In genomic region chr17:19977360-19978205, GRCh38 we compare ENCODE assay signal across 8 cellular contexts. TPM values are rescaled to one million over a fixed set of nuclear protein-coding genes. Genes with fewer than 3 reads are reported as not detected.
DNase-seq lines count a peak whose midpoint lies in the region; ATAC-seq and TF ChIP-seq lines count a peak whose summit lies in the region.

Gene AKAP10 (minus strand): TSS chr17:19977828. CDS start chr17:19977679, 149 bp downstream.

- no peaks in the 10 kb centered on the region for H3K9me3 ChIP-seq in iPS-18a (ENCODE audit: control insufficient read depth, low read depth, low read length)
- no peaks in the 10 kb centered on the region for H3K9me3 ChIP-seq in skeletal muscle satellite cell (replicated peaks; ENCODE audit: low read length)

- peak; percentile 74 for ATAC-seq in GM18517 (IDR thresholded peaks at IDR 0.05; ENCODE audit: unreplicated experiment)
- peak; percentile 87 for ATAC-seq in HG03039 (IDR thresholded peaks at IDR 0.05; ENCODE audit: unreplicated experiment)

- TF ChIP-seq CTCF in 22Rv1 (IDR thresholded peaks at IDR 0.05) (no peak), brain (conservative IDR thresholded peaks at IDR 0.05) (no peak)

- H3K4me3 ChIP-seq in iPS-18a (ENCODE audit: low read length) (peak within 1 kb of the TSS; percentile 99), skeletal muscle satellite cell (ENCODE audit: low read length) (peak within 1 kb of the TSS; percentile 91)

- peak; percentile 52 for DNase-seq in NCI-H2107 (lab: John Stamatoyannopoulos, UW)
- peak; percentile 94 for DNase-seq in UCSD-AML1 (lab: John Stamatoyannopoulos, UW; ENCODE audit: unreplicated experiment)

- H3K9ac ChIP-seq in iPS-18a (ENCODE audit: low read length) (peak within 1 kb of the TSS; percentile 96), skeletal muscle satellite cell (ENCODE audit: low read depth, low read length) (peak within 1 kb of the TSS; percentile 95)

- peak within 1 kb of the TSS; percentile 83 for H3K4me2 ChIP-seq in skeletal muscle satellite cell (ENCODE audit: low read length)

- no peaks in the 10 kb centered on the region for H3K36me3 ChIP-seq in iPS-18a (ENCODE audit: control insufficient read depth, low read depth, low read length)
- H3K36me3 ChIP-seq in skeletal muscle satellite cell (ENCODE audit: insufficient read depth, low read length) = peaks cover 6% of the 10 kb centered on the region

- no peaks in the 10 kb centered on the region for H3K27me3 ChIP-seq in iPS-18a (ENCODE audit: control insufficient read depth, insufficient read depth, low read length)
- no peaks in the 10 kb centered on the region for H3K27me3 ChIP-seq in skeletal muscle satellite cell (ENCODE audit: control insufficient read depth, insufficient read depth, low read length)

- H3K4me1 ChIP-seq in iPS-18a (ENCODE audit: control insufficient read depth, low read depth, low read length) = no peaks in the 10 kb centered on the region
- peaks cover 12% of the 10 kb centered on the region for H3K4me1 ChIP-seq in skeletal muscle satellite cell (ENCODE audit: control insufficient read depth, insufficient read depth, low read length)

- H3K27ac Mint-ChIP-seq in brain = peak within 1 kb of the TSS; percentile 92 to 99 (median 98)

- H3K9me3 Mint-ChIP-seq in brain = peaks cover 0 to 10% (median 2%) of the 10 kb centered on the region in 5 experiments

- H3K4me1 Mint-ChIP-seq in brain = peaks cover 32% of the 10 kb centered on the region

- H3K4me3 Mint-ChIP-seq in brain = peak within 1 kb of the TSS; percentile 92 to 98 (median 96)

- H3K27ac ChIP-seq in 22Rv1 (peak within 1 kb of the TSS; percentile 73), iPS-18a (ENCODE audit: low read length) (peak within 1 kb of the TSS; percentile 95)

- peaks cover 4% of the 10 kb centered on the region for H3K27me3 Mint-ChIP-seq in brain

- peaks cover 35% of the 10 kb centered on the region for H3K36me3 Mint-ChIP-seq in brain

RNA-seq across cellular contexts. Expression of gene AKAP10, which starts in this region (rescaled TPM):
- 6.3 TPM for polyA plus RNA-seq in brain (ENCODE audit: insufficient read depth, low read depth, low replicate concordance)
- 16.0 and 16.2 TPM in 2 replicates for total RNA-seq in skeletal muscle satellite cell (2012; rRNA removed)

Comparison
In these comparisons a context has a peak if more than half of its experiments do, and no peak if none do; other contexts are left out.
1. Peak in every context shown above with its lines: DNase-seq, ATAC-seq, H3K4me3 ChIP-seq and H3K27ac ChIP-seq.